ENCODE assay signal across 20 cellular contexts in the genomic region with DNA sequence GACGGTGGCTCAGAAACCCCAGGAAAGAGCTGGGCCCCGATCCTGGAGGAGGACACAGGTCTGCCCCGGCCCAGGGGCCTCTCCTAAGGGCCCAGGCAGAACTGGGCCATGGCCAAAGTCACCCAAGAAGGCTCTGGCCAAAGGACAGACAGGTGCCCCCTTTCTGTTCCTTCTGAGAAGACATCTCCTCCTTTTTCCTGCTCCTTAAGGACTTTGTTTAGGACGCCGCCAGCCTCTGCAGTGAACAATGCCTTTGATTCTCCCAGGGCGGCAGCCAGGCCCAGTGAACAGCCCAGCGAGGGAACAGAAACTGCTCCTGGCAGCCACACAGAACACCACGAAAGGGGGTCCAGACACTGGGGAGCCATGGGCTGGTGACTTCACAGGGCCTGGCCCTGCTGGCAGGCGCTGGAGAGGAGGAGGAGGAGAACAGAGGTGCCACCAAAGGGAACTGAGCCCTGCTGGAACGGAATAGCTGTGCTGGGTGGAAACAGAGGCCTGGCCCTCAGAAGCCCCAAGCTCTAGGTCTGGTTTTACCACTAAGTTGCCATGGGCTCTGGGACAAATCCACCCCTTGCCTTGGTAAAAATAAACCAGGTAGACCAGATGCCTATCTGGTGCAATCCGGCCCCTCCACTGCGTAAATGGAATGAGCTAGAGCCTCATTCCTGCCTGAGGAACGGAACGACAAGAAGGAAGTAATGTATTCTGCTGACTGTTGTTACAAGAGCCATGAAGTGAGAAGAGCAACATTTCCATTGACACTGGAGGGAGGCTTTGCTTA.
DNase-seq lines count a peak whose midpoint lies in the region; ATAC-seq and TF ChIP-seq lines count a peak whose summit lies in the region.
"Had no signal": no experiment of that assay in that cellular context is flagged by ENCODE, and none has a peak within 500 bp of the region (broad histone marks: within the 10 kb centered on the region; RNA-seq: fewer than 3 reads in every experiment).

No MANE protein-coding gene starts in this region.

- H3K36me3 Mint-ChIP-seq in MCF 10A (ENCODE audit: insufficient read depth, unreplicated experiment), result no peaks in the 10 kb centered on the region
- H3K36me3 Mint-ChIP-seq: CD8-positive, alpha-beta T cell had no signal

- intact Hi-C loops in MCF 10A (cut with micrococcal nuclease) (no loop called here), mammary epithelial cell (cut with micrococcal nuclease) (no loop called here), head of caudate nucleus (cut with DNase I) (no loop called here)

- no peak for TF ChIP-seq POLR2A in upper lobe of left lung (IDR thresholded peaks at IDR 0.05)

- H3K27me3 Mint-ChIP-seq in MCF 10A (ENCODE audit: insufficient read depth, unreplicated experiment), result no peaks in the 10 kb centered on the region

- peaks cover 25% of the 10 kb centered on the region for H3K4me1 ChIP-seq in mammary epithelial cell (ENCODE audit: insufficient read depth, low read length)
- peaks cover 18% of the 10 kb centered on the region for H3K4me1 ChIP-seq in osteoblast (ENCODE audit: insufficient read depth, low read length)
- peaks cover 11 to 27% (median 23%) of the 10 kb centered on the region in 4 donors for H3K4me1 ChIP-seq in upper lobe of left lung

- peaks cover 46% of the 10 kb centered on the region for H3K4me1 Mint-ChIP-seq in MCF 10A (ENCODE audit: insufficient read depth, unreplicated experiment)

- CTCF ChIA-PET in MCF 10A (lab: Yijun Ruan, JAX), result interaction anchor here (0.6 kb wide), 1 partner anchor 64 kb away, joined by 3 read pairs; no protein-coding TSS in a partner anchor
- CTCF ChIA-PET in mammary epithelial cell (lab: Charles Lee; ENCODE audit: low non-redundant PET), result no interaction called here

- TF ChIP-seq CTCF in MCF 10A (IDR thresholded peaks at IDR 0.05; ENCODE audit: unreplicated experiment) (no peak), mammary epithelial cell (conservative IDR thresholded peaks at IDR 0.05 in 1 of 2, IDR thresholded peaks at IDR 0.05 in 1 of 2; ENCODE audit: extremely low read depth in 1 of 2, insufficient read depth in 1 of 2, low read depth in 1 of 2, low read length in 2 of 2) (no peak), osteoblast (IDR thresholded peaks at IDR 0.05; ENCODE audit: extremely low read depth, low read depth, low read length) (no peak), upper lobe of left lung (IDR thresholded peaks at IDR 0.05) (no peak)

- ATAC-seq in upper lobe of left lung (ENCODE audit: low FRiP score in 2 of 2), result no peak
- ATAC-seq in HG02571 (IDR thresholded peaks at IDR 0.05; ENCODE audit: unreplicated experiment), result no peak
- no peak for ATAC-seq in HG03354 (IDR thresholded peaks at IDR 0.05; ENCODE audit: poor library complexity, severe bottlenecking, unreplicated experiment)
- ATAC-seq: activated T-cell treated with anti-CD3 and anti-CD28 coated beads, Interleukin-2, amount 50 U/mL, for 4 hours; CD8-positive, alpha-beta T cell; esophagus mucosa; heart right ventricle; left colon had no signal

- H3K27ac ChIP-seq in mammary epithelial cell (ENCODE audit: insufficient read depth, low read depth, low read length) (no peak overlapping the region), osteoblast (ENCODE audit: low read depth, low read length) (no peak overlapping the region), upper lobe of left lung (peak overlapping the region; percentile 4 to 49 (median 19))
- H3K27ac ChIP-seq: KMS-11 had no signal

- TF ChIP-seq EP300 in upper lobe of left lung (IDR thresholded peaks at IDR 0.05), result no peak

- BruUV-seq in MCF 10A (replicated peaks; lab: Mats Ljungman, UMichigan) (no TSS peak), mammary epithelial cell (replicated peaks; lab: Mats Ljungman, UMichigan) (no TSS peak)

- no peak overlapping the region for H3K9ac ChIP-seq in mammary epithelial cell (ENCODE audit: insufficient read depth, low read length)
- H3K9ac ChIP-seq: KMS-11 had no signal

- in situ Hi-C loops in mammary epithelial cell (cut with MboI; ENCODE audit: low sequenced_read_pairs in 2 of 2), result no loop called here

- H3K9me3 Mint-ChIP-seq in MCF 10A (ENCODE audit: unreplicated experiment), result no peaks in the 10 kb centered on the region
- H3K9me3 Mint-ChIP-seq: activated T-cell treated with anti-CD3 and anti-CD28 coated beads, Interleukin-2, amount 50 U/mL, for 4 hours; CD8-positive, alpha-beta T cell had no signal

- DNase-seq in MCF 10A (ENCODE audit: unreplicated experiment) (no peak), mammary epithelial cell (no peak), head of caudate nucleus (peak in 37 of 42 donors; percentile 23 to 77 (median 56)), osteoblast (ENCODE audit: insufficient read length, low spot score, missing footprints) (peak; percentile 44), upper lobe of left lung (no peak), NCI-H1417 (lab: John Stamatoyannopoulos, UW) (no peak)
- DNase-seq: activated CD4-positive, alpha-beta T cell treated with anti-CD3 and anti-CD28 coated beads, Interleukin-2, amount 50 U/mL, for 1 hour; activated T-cell treated with anti-CD3 and anti-CD28 coated beads, Interleukin-2, amount 50 U/mL, for 4 hours; CD8-positive, alpha-beta T cell; heart right ventricle; left colon; NCI-H1694; OCI-M1; stimulated activated naive CD4-positive, alpha-beta T cell; T1000 had no signal

- WGBS in mammary epithelial cell (ENCODE audit: low coverage, missing lambda C conversion rate), result 88% methylated on average over 12 of the region's 14 CpGs
- WGBS in upper lobe of left lung, 2 donors, result 75% methylated on average over 11 to 13 of the region's 14 CpGs

- POLR2A ChIA-PET in MCF 10A (lab: Yijun Ruan, JAX), result interaction anchor here (1.2 to 3.2 kb wide), 2 partner anchors 50 to 102 kb away, joined by 5 to 17 read pairs; no protein-coding TSS in a partner anchor

- H3K9me3 ChIP-seq in mammary epithelial cell (replicated peaks; ENCODE audit: insufficient read depth, low read length), result no peaks in the 10 kb centered on the region
- no peaks in the 10 kb centered on the region for H3K9me3 ChIP-seq in osteoblast (ENCODE audit: low read depth, low read length)
- no peaks in the 10 kb centered on the region for H3K9me3 ChIP-seq in upper lobe of left lung
- H3K9me3 ChIP-seq: heart right ventricle had no signal

- H3K27me3 ChIP-seq in mammary epithelial cell (ENCODE audit: insufficient read depth, low read length), result no peaks in the 10 kb centered on the region
- no peaks in the 10 kb centered on the region for H3K27me3 ChIP-seq in osteoblast (ENCODE audit: insufficient read depth, low read length)
- H3K27me3 ChIP-seq in upper lobe of left lung, result no peaks in the 10 kb centered on the region
- H3K27me3 ChIP-seq: heart right ventricle had no signal

- H3K4me3 Mint-ChIP-seq in MCF 10A (ENCODE audit: unreplicated experiment), result no peak overlapping the region
- H3K4me3 Mint-ChIP-seq: activated T-cell treated with anti-CD3 and anti-CD28 coated beads, Interleukin-2, amount 50 U/mL, for 4 hours; CD8-positive, alpha-beta T cell had no signal

- peak overlapping the region; percentile 98 for H3K27ac Mint-ChIP-seq in MCF 10A (ENCODE audit: low read depth, unreplicated experiment)

- H2AFZ ChIP-seq in mammary epithelial cell (ENCODE audit: low read depth, low read length) (no peak overlapping the region), osteoblast (ENCODE audit: low read length) (no peak overlapping the region)

- H4K20me1 ChIP-seq in mammary epithelial cell (ENCODE audit: insufficient read depth, low read length), result no peaks in the 10 kb centered on the region
- H4K20me1 ChIP-seq in osteoblast (ENCODE audit: insufficient read depth, low read length), result no peaks in the 10 kb centered on the region

- H3K4me2 ChIP-seq in mammary epithelial cell (ENCODE audit: insufficient read depth, low read depth, low read length), result no peak overlapping the region
- H3K4me2 ChIP-seq in osteoblast (ENCODE audit: insufficient read depth, low read length), result no peak overlapping the region
- H3K4me2 ChIP-seq: KMS-11 had no signal

- dilution Hi-C loops in mammary epithelial cell (cut with HindIII; ENCODE audit: low sequenced_read_pairs), result no loop called here

- no peaks in the 10 kb centered on the region for H3K79me2 ChIP-seq in mammary epithelial cell (ENCODE audit: insufficient read depth, low read length)
- H3K79me2 ChIP-seq in osteoblast (ENCODE audit: insufficient read depth, low read length), result no peaks in the 10 kb centered on the region

- no peaks in the 10 kb centered on the region for H3K36me3 ChIP-seq in mammary epithelial cell (ENCODE audit: insufficient read depth, low read length)
- no peaks in the 10 kb centered on the region for H3K36me3 ChIP-seq in osteoblast (ENCODE audit: insufficient read depth, low read length)
- H3K36me3 ChIP-seq in upper lobe of left lung, result no peaks in the 10 kb centered on the region
- H3K36me3 ChIP-seq: heart right ventricle had no signal

- H3K4me3 ChIP-seq in mammary epithelial cell (replicated peaks in 1 of 3; ENCODE audit: insufficient read depth in 1 of 3, low read depth in 2 of 3, low read length in 3 of 3), result no peak overlapping the region
- H3K4me3 ChIP-seq in osteoblast (ENCODE audit: insufficient read depth, low read length), result no peak overlapping the region
- H3K4me3 ChIP-seq in upper lobe of left lung, result no peak overlapping the region
- H3K4me3 ChIP-seq: coronary artery, heart right ventricle had no signal

Comparison
In these comparisons a context has a peak if more than half of its experiments do, and no peak if none do; other contexts are left out.
1. DNase-seq: peak in head of caudate nucleus (37 of 42) and osteoblast (single experiment); none in MCF 10A (single experiment), mammary epithelial cell (single experiment), upper lobe of left lung (0 of 2) and NCI-H1417 (0 of 3).
2. H3K27ac ChIP-seq: peak in upper lobe of left lung (4 of 4); none in mammary epithelial cell (single experiment) and osteoblast (single experiment).